ENCODE assay signal across 26 cellular contexts in genomic region chr6:17421406-17421805, GRCh38. TPM values are rescaled to one million over a fixed set of nuclear protein-coding genes. Genes with fewer than 3 reads are reported as not detected.
"Had no signal": no experiment of that assay in that cellular context is flagged by ENCODE, and none has a peak within 500 bp of the region (broad histone marks: within the 10 kb centered on the region; RNA-seq: fewer than 3 reads in every experiment).

No MANE protein-coding gene starts in this region.

- H3K4me1 Mint-ChIP-seq: activated CD4-positive, alpha-beta T cell treated with anti-CD3 and anti-CD28 coated beads, Interleukin-2, amount 10 ng/mL, durations not matched to agents 7 days and 5 days; activated naive CD4-positive, alpha-beta T cell treated with anti-CD3 and anti-CD28 coated beads, Interleukin-2, amount 10 ng/mL, durations not matched to agents 7 days and 5 days; activated naive CD8-positive, alpha-beta T cell treated with anti-CD3 and anti-CD28 coated beads for 36 hours; T-cell had no signal

- H3K4me3 ChIP-seq: breast epithelium, SK-N-MC had no signal

- H3K4me1 ChIP-seq: breast epithelium had no signal

- H3K36me3 ChIP-seq: breast epithelium had no signal

- H3K9me3 Mint-ChIP-seq: activated CD4-positive, alpha-beta memory T cell treated with anti-CD3 and anti-CD28 coated beads for 36 hours; activated CD4-positive, alpha-beta T cell treated with anti-CD3 and anti-CD28 coated beads, Interleukin-2, amount 10 ng/mL, durations not matched to agents 7 days and 5 days; activated naive CD4-positive, alpha-beta T cell treated with anti-CD3 and anti-CD28 coated beads, Interleukin-2, amount 10 ng/mL, durations not matched to agents 7 days and 5 days; activated naive CD8-positive, alpha-beta T cell treated with anti-CD3 and anti-CD28 coated beads for 36 hours; activated T-cell treated with anti-CD3 and anti-CD28 coated beads, Interleukin-2, amount 50 U/mL, for 72 hours; activated T-helper 2 cell treated with anti-CD3 and anti-CD28 coated beads, Interferon-gamma antibody, Interleukin-2, Interleukin-4, amounts not matched to agents 10 μg/mL and 5 μg/mL and 100 μg/mL, durations not matched to agents 14 hours and 24 hours and 36 hours; T-cell had no signal

- H3K27me3 ChIP-seq: breast epithelium had no signal

- H3K9me3 ChIP-seq: breast epithelium had no signal

- H3K36me3 Mint-ChIP-seq: activated CD4-positive, alpha-beta memory T cell treated with anti-CD3 and anti-CD28 coated beads for 36 hours; activated naive CD4-positive, alpha-beta T cell treated with anti-CD3 and anti-CD28 coated beads, Interleukin-2, amount 10 ng/mL, durations not matched to agents 7 days and 5 days; activated naive CD8-positive, alpha-beta T cell treated with anti-CD3 and anti-CD28 coated beads for 36 hours; T-cell had no signal

- DNase-seq: activated CD4-positive, alpha-beta memory T cell treated with anti-CD3 and anti-CD28 coated beads for 36 hours; activated CD4-positive, alpha-beta T cell treated with anti-CD3 and anti-CD28 coated beads, Interleukin-2, amount 10 ng/mL, durations not matched to agents 7 days and 5 days; activated CD4-positive, CD25-positive, alpha-beta regulatory T cell; activated gamma-delta T cell treated with Interleukin-2 at 50 U/mL for 16 hours; activated naive CD4-positive, alpha-beta T cell treated with anti-CD3 and anti-CD28 coated beads, Interleukin-2, amount 10 ng/mL, durations not matched to agents 7 days and 5 days; activated naive CD8-positive, alpha-beta T cell treated with anti-CD3 and anti-CD28 coated beads for 36 hours; activated T-cell treated with anti-CD3 and anti-CD28 coated beads for 4 hours; activated T-cell treated with anti-CD3 and anti-CD28 coated beads, Interleukin-2, amount 50 U/mL, for 72 hours; Kasumi-1; KBM-7; NCI-H1105 treated with DMSO at 0.1 percent for 48 hours; NCI-H1436 treated with DMSO at 0.1 percent for 48 hours; NCI-H187; NCI-H2081; NCI-H446; NCI-H526; NCI-H82; OCI-M1; RPMI8226; T-cell had no signal

- H3K27ac Mint-ChIP-seq: activated CD4-positive, alpha-beta memory T cell treated with anti-CD3 and anti-CD28 coated beads for 36 hours; activated CD4-positive, alpha-beta T cell treated with anti-CD3 and anti-CD28 coated beads, Interleukin-2, amount 10 ng/mL, durations not matched to agents 7 days and 5 days; activated naive CD4-positive, alpha-beta T cell treated with anti-CD3 and anti-CD28 coated beads, Interleukin-2, amount 10 ng/mL, durations not matched to agents 7 days and 5 days; activated naive CD8-positive, alpha-beta T cell treated with anti-CD3 and anti-CD28 coated beads for 36 hours; activated T-cell treated with anti-CD3 and anti-CD28 coated beads, Interleukin-2, amount 50 U/mL, for 72 hours; activated T-helper 2 cell treated with anti-CD3 and anti-CD28 coated beads, Interferon-gamma antibody, Interleukin-2, Interleukin-4, amounts not matched to agents 10 μg/mL and 5 μg/mL and 100 μg/mL, durations not matched to agents 14 hours and 24 hours and 36 hours; T-cell had no signal

- H3K4me3 Mint-ChIP-seq: activated CD4-positive, alpha-beta memory T cell treated with anti-CD3 and anti-CD28 coated beads for 36 hours; activated CD4-positive, alpha-beta T cell treated with anti-CD3 and anti-CD28 coated beads, Interleukin-2, amount 10 ng/mL, durations not matched to agents 7 days and 5 days; activated naive CD4-positive, alpha-beta T cell treated with anti-CD3 and anti-CD28 coated beads, Interleukin-2, amount 10 ng/mL, durations not matched to agents 7 days and 5 days; activated naive CD8-positive, alpha-beta T cell treated with anti-CD3 and anti-CD28 coated beads for 36 hours; activated T-cell treated with anti-CD3 and anti-CD28 coated beads, Interleukin-2, amount 50 U/mL, for 72 hours; T-cell had no signal

- H3K27ac ChIP-seq: breast epithelium, SK-N-MC, VCaP had no signal

RNA-seq across cellular contexts. Expression of gene CAP2, which starts 28.0 kb away (rescaled TPM):
- total RNA-seq: activated CD4-positive, alpha-beta memory T cell treated with anti-CD3 and anti-CD28 coated beads for 36 hours; activated CD4-positive, alpha-beta T cell treated with anti-CD3 and anti-CD28 coated beads, Interleukin-2, amount 10 ng/mL, durations not matched to agents 7 days and 5 days; activated CD8-positive, alpha-beta memory T cell treated with anti-CD3 and anti-CD28 coated beads for 36 hours; activated naive CD8-positive, alpha-beta T cell treated with anti-CD3 and anti-CD28 coated beads for 36 hours; activated T-cell treated with anti-CD3 and anti-CD28 coated beads, Interleukin-2, amount 50 U/mL, for 72 hours; activated T-helper 2 cell treated with anti-CD3 and anti-CD28 coated beads, Interferon-gamma antibody, Interleukin-2, Interleukin-4, amounts not matched to agents 10 μg/mL and 5 μg/mL and 100 μg/mL, durations not matched to agents 14 hours and 24 hours and 36 hours; T-helper 2 cell treated with Interferon-gamma antibody and Interleukin-4, amounts not matched to agents 100 ng/mL and 5 ng/mL, for 36 hours had no signal
